Comparison of ENCODE assay signal across 36 cellular contexts in genomic region chr4:6299875-6300274, GRCh38.
"Had no signal": no experiment of that assay in that cellular context is flagged by ENCODE, and none has a peak within 500 bp of the region (broad histone marks: within the 10 kb centered on the region; RNA-seq: fewer than 3 reads in every experiment).

No MANE protein-coding gene starts in this region.

- H3K9me3 ChIP-seq: MG63 had no signal

- H3K36me3 ChIP-seq: MG63 had no signal

- H3K27me3 ChIP-seq: MG63 had no signal

- H3K4me3 ChIP-seq: MG63 had no signal

- DNase-seq: Karpas-422, Kasumi-1, MG63, MM.1S, MV-4-11, NCI-H1048, NCI-H1092, NCI-H1092 treated with DMSO at 0.1 percent for 48 hours, NCI-H1105, NCI-H1105 treated with DMSO at 0.1 percent for 48 hours, NCI-H1417, NCI-H1417 treated with DMSO at 0.1 percent for 48 hours, NCI-H1436, NCI-H1436 treated with DMSO at 0.1 percent for 48 hours, NCI-H146, NCI-H1694, NCI-H1694 treated with DMSO at 0.1 percent for 48 hours, NCI-H187, NCI-H187 treated with DMSO at 0.1 percent for 48 hours, NCI-H1930, NCI-H2029, NCI-H2029 treated with DMSO at 0.1 percent for 48 hours, NCI-H2081, NCI-H2081 treated with DMSO at 0.1 percent for 48 hours, NCI-H2107, NCI-H2171, NCI-H2171 treated with DMSO at 0.1 percent for 48 hours, NCI-H2227 treated with DMSO at 0.1 percent for 48 hours, NCI-H226, NCI-H345, NCI-H446, NCI-H446 treated with DMSO at 0.1 percent for 48 hours, NCI-H510A, NCI-H510A treated with DMSO at 0.1 percent for 48 hours, NCI-H524, NCI-H524 treated with DMSO at 0.1 percent for 48 hours had no signal
